1 cellular context compared by ENCODE assay signal in the genomic region with DNA sequence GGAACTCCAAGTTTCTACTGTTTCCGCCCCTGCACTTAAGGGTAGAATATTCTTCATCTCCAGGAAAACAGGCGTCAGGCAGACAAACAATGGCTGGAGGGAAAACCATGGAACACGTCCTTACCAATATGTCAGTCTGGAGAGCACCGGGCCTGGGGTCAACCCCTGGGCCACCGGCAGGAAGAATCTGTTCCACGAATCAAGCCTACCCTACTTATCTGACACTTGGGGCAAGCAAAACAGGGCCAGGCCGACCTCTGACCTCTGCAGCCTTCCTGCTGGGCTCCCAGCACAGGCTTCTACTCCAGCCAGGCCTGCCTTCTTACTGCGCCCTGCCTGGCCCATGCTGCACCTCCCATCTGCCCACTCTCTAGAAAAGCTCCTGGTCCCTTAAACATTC.
TF ChIP-seq lines count a peak whose summit lies in the region.

No MANE protein-coding gene starts in this region.

TF ChIP-seq in K562, 482 proteins besides CTCF, POLR2A, EP300 and RAD21:
- no peak for TF ChIP-seq ADNP (tag; IDR thresholded peaks at IDR 0.05)
- no peak for TF ChIP-seq TCF7L2 (IDR thresholded peaks at IDR 0.05; ENCODE audit: low read depth, low read length)
- no peak for TF ChIP-seq ZNF431 (CRISPR knock-in tag; IDR thresholded peaks at IDR 0.05)
- no peak for TF ChIP-seq RFX5 (IDR thresholded peaks at IDR 0.05; ENCODE audit: low read depth, low read length)
- no peak for TF ChIP-seq GTF2E2 (tag; IDR thresholded peaks at IDR 0.05)
- TF ChIP-seq NR2C1 (IDR thresholded peaks at IDR 0.05): no peak
- TF ChIP-seq NR2C1 (tag; IDR thresholded peaks at IDR 0.05): peak; percentile 37; the same call in 1 of the 2 replicates
